Comparison of ENCODE assay signal across 3 cellular contexts in the genomic region with DNA sequence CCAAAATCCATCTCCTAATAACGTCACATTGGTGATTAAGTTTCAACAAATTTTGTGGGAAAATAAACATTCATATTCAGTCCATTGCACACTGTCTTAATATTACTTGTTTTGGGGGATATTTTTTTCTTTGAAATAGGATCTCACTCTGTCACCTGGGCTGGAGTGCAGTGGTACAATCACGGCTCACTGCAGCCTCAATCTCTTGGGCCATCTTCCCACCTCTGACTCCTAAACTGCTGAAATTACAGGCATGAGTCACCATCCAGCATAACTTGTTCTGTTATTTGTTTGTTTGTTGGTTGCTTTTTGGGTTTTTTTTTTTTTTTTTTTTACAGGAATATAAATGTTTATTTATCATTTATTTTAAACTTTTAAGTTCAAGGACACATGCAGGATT.
"Had no signal": no experiment of that assay in that cellular context is flagged by ENCODE, and none has a peak within 500 bp of the region (broad histone marks: within the 10 kb centered on the region; RNA-seq: fewer than 3 reads in every experiment).

No MANE protein-coding gene starts in this region.

- ATAC-seq: GM12878 had no signal

- DNase-seq: GDM1, GF-D8 had no signal

- H3K4me3 ChIP-seq: GM12878 had no signal
